ENCODE assay signal across 1 cellular context in genomic region chr19:47231215-47232054, GRCh38.
TF ChIP-seq lines count a peak whose summit lies in the region.

No MANE protein-coding gene starts in this region.

TF ChIP-seq in K562, 482 proteins besides CTCF, POLR2A, EP300 and RAD21 (continued from another document and continues in another):
- TF ChIP-seq SIN3A (IDR thresholded peaks at IDR 0.05; ENCODE audit: borderline replicate concordance in 2 of 2, control insufficient read depth in 1 of 2, low read depth in 2 of 2, low read length in 2 of 2) (peak in 1 of 2 experiments; percentile 16; a peak in 1 of 4 replicates), ZNF318 (IDR thresholded peaks at IDR 0.05; ENCODE audit: borderline replicate concordance in 1 of 2, low read depth in 1 of 2) (no peak), GMEB1 (CRISPR knock-in tag; IDR thresholded peaks at IDR 0.05) (no peak), SMAD1 (IDR thresholded peaks at IDR 0.05; ENCODE audit: low read depth, low read length, partially characterized antibody) (no peak), RCOR1 (IDR thresholded peaks at IDR 0.05; ENCODE audit: borderline replicate concordance in 1 of 2, low read depth in 2 of 2, low read length in 2 of 2) (no peak), KLF6 (CRISPR knock-in tag; IDR thresholded peaks at IDR 0.05; ENCODE audit: borderline replicate concordance) (0 out of 2 replicates have a peak, but pooled peaks have one; percentile 13), ZNF780A (CRISPR knock-in tag; IDR thresholded peaks at IDR 0.05) (no peak), YY1 (IDR thresholded peaks at IDR 0.05; ENCODE audit: borderline replicate concordance in 1 of 3, control insufficient read depth in 1 of 3, extremely low read depth in 1 of 3, insufficient read depth in 3 of 3, insufficient read length in 1 of 3, insufficient replicate concordance in 2 of 3, low read depth in 1 of 3, low read length in 2 of 3) (no peak), ARID3B (CRISPR knock-in tag; IDR thresholded peaks at IDR 0.05; ENCODE audit: borderline replicate concordance) (no peak), SNIP1 (IDR thresholded peaks at IDR 0.05; ENCODE audit: low read depth) (no peak), ZBTB9 (CRISPR knock-in tag; IDR thresholded peaks at IDR 0.05) (peak; percentile 60; the same call in 1 of the 2 replicates), DNMT1 (IDR thresholded peaks at IDR 0.05) (no peak), PRMT5 (CRISPR knock-in tag; IDR thresholded peaks at IDR 0.05) (no peak), ZNF766 (CRISPR knock-in tag; conservative IDR thresholded peaks at IDR 0.05) (no peak), GTF2E2 (tag; IDR thresholded peaks at IDR 0.05) (0 out of 2 replicates have a peak, but pooled peaks have one; percentile 4), PML (IDR thresholded peaks at IDR 0.05; ENCODE audit: low read length) (no peak), PHF8 (IDR thresholded peaks at IDR 0.05; ENCODE audit: borderline replicate concordance, low read length) (peak; percentile 54; the same call in 1 of the 2 replicates), EP400 (IDR thresholded peaks at IDR 0.05) (peak; percentile 40), KDM2B (CRISPR knock-in tag; IDR thresholded peaks at IDR 0.05) (0 out of 2 replicates have a peak, but pooled peaks have one; percentile 26), FOXA1 (IDR thresholded peaks at IDR 0.05; ENCODE audit: borderline replicate concordance) (no peak), ZNF431 (CRISPR knock-in tag; IDR thresholded peaks at IDR 0.05) (no peak), ZNF507 (tag; conservative IDR thresholded peaks at IDR 0.05) (no peak), ZC3H8 (IDR thresholded peaks at IDR 0.05) (no peak), ZFP91 (CRISPR knock-in tag; IDR thresholded peaks at IDR 0.05) (0 out of 2 replicates have a peak, but pooled peaks have one; percentile 71)
- TF ChIP-seq, protein P1, sequence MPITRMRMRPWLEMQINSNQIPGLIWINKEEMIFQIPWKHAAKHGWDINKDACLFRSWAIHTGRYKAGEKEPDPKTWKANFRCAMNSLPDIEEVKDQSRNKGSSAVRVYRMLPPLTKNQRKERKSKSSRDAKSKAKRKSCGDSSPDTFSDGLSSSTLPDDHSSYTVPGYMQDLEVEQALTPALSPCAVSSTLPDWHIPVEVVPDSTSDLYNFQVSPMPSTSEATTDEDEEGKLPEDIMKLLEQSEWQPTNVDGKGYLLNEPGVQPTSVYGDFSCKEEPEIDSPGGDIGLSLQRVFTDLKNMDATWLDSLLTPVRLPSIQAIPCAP (CRISPR knock-in tag; IDR thresholded peaks at IDR 0.05; ENCODE audit: borderline replicate concordance) = no peak
- TF ChIP-seq, protein P2, sequence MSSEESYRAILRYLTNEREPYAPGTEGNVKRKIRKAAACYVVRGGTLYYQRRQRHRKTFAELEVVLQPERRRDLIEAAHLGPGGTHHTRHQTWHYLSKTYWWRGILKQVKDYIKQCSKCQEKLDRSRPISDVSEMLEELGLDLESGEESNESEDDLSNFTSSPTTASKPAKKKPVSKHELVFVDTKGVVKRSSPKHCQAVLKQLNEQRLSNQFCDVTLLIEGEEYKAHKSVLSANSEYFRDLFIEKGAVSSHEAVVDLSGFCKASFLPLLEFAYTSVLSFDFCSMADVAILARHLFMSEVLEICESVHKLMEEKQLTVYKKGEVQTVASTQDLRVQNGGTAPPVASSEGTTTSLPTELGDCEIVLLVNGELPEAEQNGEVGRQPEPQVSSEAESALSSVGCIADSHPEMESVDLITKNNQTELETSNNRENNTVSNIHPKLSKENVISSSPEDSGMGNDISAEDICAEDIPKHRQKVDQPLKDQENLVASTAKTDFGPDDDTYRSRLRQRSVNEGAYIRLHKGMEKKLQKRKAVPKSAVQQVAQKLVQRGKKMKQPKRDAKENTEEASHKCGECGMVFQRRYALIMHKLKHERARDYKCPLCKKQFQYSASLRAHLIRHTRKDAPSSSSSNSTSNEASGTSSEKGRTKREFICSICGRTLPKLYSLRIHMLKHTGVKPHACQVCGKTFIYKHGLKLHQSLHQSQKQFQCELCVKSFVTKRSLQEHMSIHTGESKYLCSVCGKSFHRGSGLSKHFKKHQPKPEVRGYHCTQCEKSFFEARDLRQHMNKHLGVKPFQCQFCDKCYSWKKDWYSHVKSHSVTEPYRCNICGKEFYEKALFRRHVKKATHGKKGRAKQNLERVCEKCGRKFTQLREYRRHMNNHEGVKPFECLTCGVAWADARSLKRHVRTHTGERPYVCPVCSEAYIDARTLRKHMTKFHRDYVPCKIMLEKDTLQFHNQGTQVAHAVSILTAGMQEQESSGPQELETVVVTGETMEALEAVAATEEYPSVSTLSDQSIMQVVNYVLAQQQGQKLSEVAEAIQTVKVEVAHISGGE (CRISPR knock-in tag; IDR thresholded peaks at IDR 0.05) = peak in 1 of 3 experiments; percentile 4; a peak in 1 of 6 replicates
- TF ChIP-seq, protein P3, sequence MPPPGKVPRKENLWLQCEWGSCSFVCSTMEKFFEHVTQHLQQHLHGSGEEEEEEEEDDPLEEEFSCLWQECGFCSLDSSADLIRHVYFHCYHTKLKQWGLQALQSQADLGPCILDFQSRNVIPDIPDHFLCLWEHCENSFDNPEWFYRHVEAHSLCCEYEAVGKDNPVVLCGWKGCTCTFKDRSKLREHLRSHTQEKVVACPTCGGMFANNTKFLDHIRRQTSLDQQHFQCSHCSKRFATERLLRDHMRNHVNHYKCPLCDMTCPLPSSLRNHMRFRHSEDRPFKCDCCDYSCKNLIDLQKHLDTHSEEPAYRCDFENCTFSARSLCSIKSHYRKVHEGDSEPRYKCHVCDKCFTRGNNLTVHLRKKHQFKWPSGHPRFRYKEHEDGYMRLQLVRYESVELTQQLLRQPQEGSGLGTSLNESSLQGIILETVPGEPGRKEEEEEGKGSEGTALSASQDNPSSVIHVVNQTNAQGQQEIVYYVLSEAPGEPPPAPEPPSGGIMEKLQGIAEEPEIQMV (tag; conservative IDR thresholded peaks at IDR 0.05; ENCODE audit: low read depth) = no peak; the same call in 1 of the 2 replicates
- TF ChIP-seq, protein P4, sequence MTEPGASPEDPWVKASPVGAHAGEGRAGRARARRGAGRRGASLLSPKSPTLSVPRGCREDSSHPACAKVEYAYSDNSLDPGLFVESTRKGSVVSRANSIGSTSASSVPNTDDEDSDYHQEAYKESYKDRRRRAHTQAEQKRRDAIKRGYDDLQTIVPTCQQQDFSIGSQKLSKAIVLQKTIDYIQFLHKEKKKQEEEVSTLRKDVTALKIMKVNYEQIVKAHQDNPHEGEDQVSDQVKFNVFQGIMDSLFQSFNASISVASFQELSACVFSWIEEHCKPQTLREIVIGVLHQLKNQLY (CRISPR knock-in tag; conservative IDR thresholded peaks at IDR 0.05) = no peak
